9 cellular contexts compared by ENCODE assay signal in the genomic region with DNA sequence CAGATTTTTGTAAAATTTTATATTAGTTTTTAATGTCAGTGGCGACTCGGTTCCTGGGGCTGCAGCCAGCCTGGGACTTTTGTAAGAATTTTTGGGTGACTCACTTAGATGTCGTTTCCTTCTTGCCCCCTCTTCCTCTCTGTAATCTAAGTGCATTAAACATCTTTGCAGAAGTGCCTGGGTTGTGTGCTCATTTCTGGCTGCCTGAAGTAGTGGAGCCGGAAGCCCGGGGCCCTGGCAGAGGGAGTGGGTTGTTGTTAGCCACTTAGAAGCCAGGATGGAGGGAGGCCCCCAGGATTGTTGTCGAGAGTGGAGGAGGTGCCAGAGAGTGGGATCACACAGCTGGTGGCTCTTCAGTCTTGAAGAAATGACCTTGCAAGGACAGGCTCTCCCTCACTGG. TPM values are rescaled to one million over a fixed set of nuclear protein-coding genes. Genes with fewer than 3 reads are reported as not detected.
DNase-seq lines count a peak whose midpoint lies in the region; ATAC-seq, FAIRE-seq and TF ChIP-seq lines count a peak whose summit lies in the region.
"Had no signal": no experiment of that assay in that cellular context is flagged by ENCODE, and none has a peak within 500 bp of the region (broad histone marks: within the 10 kb centered on the region; RNA-seq: fewer than 3 reads in every experiment).

No MANE protein-coding gene starts in this region.

- H3K4me3 ChIP-seq in GM12878: no peak overlapping the region
- H3K4me3 ChIP-seq in lung: no peak overlapping the region
- H3K4me3 ChIP-seq in upper lobe of right lung: no peak overlapping the region
- H3K4me3 ChIP-seq: pancreas had no signal

- no peaks in the 10 kb centered on the region for H3K9me3 Mint-ChIP-seq in activated T-cell treated with anti-CD3 and anti-CD28 coated beads, Interleukin-2, amount 50 U/mL, for 24 hours

- POLR2A ChIA-PET in GM12878 (lab: Charles Lee): interaction anchor here (0.5 kb wide), 1 partner anchor 30 kb away, joined by 5 read pairs; no protein-coding TSS in a partner anchor

- no TSS peak for BruUV-seq in GM12878 (replicated peaks; lab: Mats Ljungman, UMichigan)

- CTCF ChIA-PET in GM12878 (lab: Yijun Ruan, JAX): no interaction called here

- WGBS in GM12878 (ENCODE audit: insufficient coverage, insufficient replicate concordance, low lambda C conversion rate, missing lambda C conversion rate): 1% methylated on average over 6 of the region's 6 CpGs
- WGBS in lung, 2 donors: 4 to 10% methylated on average over 6 of the region's 6 CpGs

- TF ChIP-seq POLR2A in GM12878 (IDR thresholded peaks at IDR 0.05; ENCODE audit: low read depth, low read length): no peak

- SMC1A ChIA-PET in GM12878 (lab: Charles Lee; ENCODE audit: uncharacterized antibody, unreplicated experiment): interaction anchor here (1.0 kb wide), 1 partner anchor 24 kb away, joined by 3 read pairs; no protein-coding TSS in a partner anchor

- no peak overlapping the region for H2AFZ ChIP-seq in GM12878 (ENCODE audit: control insufficient read depth, low read depth, low read length)

- TF ChIP-seq EP300 in GM12878 (IDR thresholded peaks at IDR 0.05; ENCODE audit: borderline replicate concordance in 1 of 2, control insufficient read depth in 1 of 2, low read depth in 2 of 2, low read length in 2 of 2): no peak

- H3K27me3 ChIP-seq in GM12878 (replicated peaks in 1 of 2; ENCODE audit: control insufficient read depth in 2 of 2, insufficient read depth in 2 of 2, low read length in 1 of 2) (no peaks in the 10 kb centered on the region), lung (ENCODE audit: control insufficient read depth, insufficient read depth) (no peaks in the 10 kb centered on the region), upper lobe of right lung (no peaks in the 10 kb centered on the region)
- H3K27me3 ChIP-seq: pancreas had no signal

- H3K27me3 Mint-ChIP-seq in activated T-cell treated with anti-CD3 and anti-CD28 coated beads, Interleukin-2, amount 50 U/mL, for 24 hours: no peaks in the 10 kb centered on the region

- no peak overlapping the region for H3K4me2 ChIP-seq in GM12878 (ENCODE audit: control insufficient read depth, insufficient read depth)

- peaks cover 8% of the 10 kb centered on the region for H3K36me3 Mint-ChIP-seq in activated T-cell treated with anti-CD3 and anti-CD28 coated beads, Interleukin-2, amount 50 U/mL, for 24 hours (ENCODE audit: low read depth)

- intact Hi-C loops in GM12878 (cut with micrococcal nuclease; ENCODE audit: unreplicated experiment): no loop called here
- intact Hi-C loops in upper lobe of right lung (cut with DNase I): no loop called here

- peaks cover 50% of the 10 kb centered on the region for H3K4me1 Mint-ChIP-seq in activated T-cell treated with anti-CD3 and anti-CD28 coated beads, Interleukin-2, amount 50 U/mL, for 24 hours (ENCODE audit: low read depth)

- H3K36me3 ChIP-seq in GM12878 (ENCODE audit: control insufficient read depth in 2 of 2, insufficient read depth in 2 of 2, low read length in 1 of 2) (no peaks in the 10 kb centered on the region; a peak in 1 of 4 replicates), lung (ENCODE audit: control insufficient read depth in 2 of 2, insufficient read depth in 2 of 2, low read length in 2 of 2) (peaks cover 0 to 6% of the 10 kb centered on the region in 2 donors), upper lobe of right lung (peaks cover 7% of the 10 kb centered on the region)

- no peak for FAIRE-seq in GM12878 (lab: Jason Lieb, UNC)
- FAIRE-seq: pancreas had no signal

- DNase-seq in activated T-cell treated with anti-CD3 and anti-CD28 coated beads, Interleukin-2, amount 50 U/mL, for 24 hours: peak; percentile 55
- no peak for DNase-seq in activated T-cell treated with anti-CD3 and anti-CD28 coated beads, Interleukin-2, amount 50 U/mL, for 1 hour
- DNase-seq in GM12878 (ENCODE audit: low read depth, low spot score) (no peak), lung (ENCODE audit: low spot score) (peak; percentile 61), upper lobe of right lung (peak; percentile 82), NCI-H1092 (lab: John Stamatoyannopoulos, UW) (no peak)

- H3K9me3 ChIP-seq in GM12878 (replicated peaks; ENCODE audit: control insufficient read depth, insufficient read depth, low read length) (no peaks in the 10 kb centered on the region), lung (ENCODE audit: control insufficient read depth in 2 of 2, insufficient read depth in 1 of 2, low read length in 1 of 2) (no peaks in the 10 kb centered on the region), upper lobe of right lung (no peaks in the 10 kb centered on the region)
- H3K9me3 ChIP-seq: pancreas had no signal

- TF ChIP-seq CTCF in GM12878 (IDR thresholded peaks at IDR 0.05 in 2 of 3, conservative IDR thresholded peaks at IDR 0.05 in 1 of 3; ENCODE audit: control insufficient read depth in 2 of 3, extremely low read depth in 1 of 3, insufficient read depth in 1 of 3, low read depth in 3 of 3, low read length in 3 of 3) (no peak), lung (IDR thresholded peaks at IDR 0.05; ENCODE audit: control extremely low read depth, extremely low read depth) (no peak), upper lobe of right lung (IDR thresholded peaks at IDR 0.05) (no peak)

- H3K4me3 Mint-ChIP-seq in activated T-cell treated with anti-CD3 and anti-CD28 coated beads, Interleukin-2, amount 50 U/mL, for 24 hours: peak overlapping the region; percentile 36

- H3K4me1 ChIP-seq in GM12878 (ENCODE audit: control insufficient read depth, insufficient read depth, low read length) (no peaks in the 10 kb centered on the region), lung (ENCODE audit: control insufficient read depth in 2 of 2, insufficient read depth in 2 of 2, low read length in 2 of 2) (peaks cover 16 to 39% of the 10 kb centered on the region in 2 donors), upper lobe of right lung (peaks cover 55% of the 10 kb centered on the region)
- H3K4me1 ChIP-seq: pancreas had no signal

- in situ Hi-C loops in GM12878 (cut with MboI): no loop called here

- H3K27ac ChIP-seq in GM12878 (ENCODE audit: control insufficient read depth, insufficient read depth) (no peak overlapping the region), lung (ENCODE audit: low read depth in 1 of 2, low read length in 1 of 2) (peak overlapping the region; percentile 52 to 90), upper lobe of right lung (peak overlapping the region; percentile 72)
- H3K27ac ChIP-seq: pancreas had no signal

- peak overlapping the region; percentile 87 for H3K27ac Mint-ChIP-seq in activated T-cell treated with anti-CD3 and anti-CD28 coated beads, Interleukin-2, amount 50 U/mL, for 24 hours

- RAD21 ChIA-PET in GM12878 (lab: Charles Lee; ENCODE audit: unreplicated experiment): interaction anchor here (0.6 kb wide), 1 partner anchor 571 kb away, joined by 3 read pairs; no protein-coding TSS in a partner anchor

- no peak overlapping the region for H3K9ac ChIP-seq in GM12878 (ENCODE audit: control insufficient read depth, insufficient read depth, low read length)

- no peak for TF ChIP-seq RAD21 in GM12878 (IDR thresholded peaks at IDR 0.05; ENCODE audit: insufficient read depth, low read depth, low read length)

- H4K20me1 ChIP-seq in GM12878 (ENCODE audit: control insufficient read depth, insufficient read depth): no peaks in the 10 kb centered on the region

- H3K79me2 ChIP-seq in GM12878 (ENCODE audit: control insufficient read depth, insufficient read depth, low read length): no peaks in the 10 kb centered on the region

- ATAC-seq in GM12878: peak; percentile 56
- ATAC-seq in lung (ENCODE audit: insufficient read depth, low FRiP score): peak; percentile 37
- ATAC-seq in upper lobe of right lung: peak; percentile 77
- ATAC-seq in GM18861 (IDR thresholded peaks at IDR 0.05; ENCODE audit: unreplicated experiment): no peak
- ATAC-seq in HG02938 (IDR thresholded peaks at IDR 0.05; ENCODE audit: unreplicated experiment): no peak

TF ChIP-seq in GM12878, 131 proteins besides CTCF, POLR2A, EP300 and RAD21:
- TF ChIP-seq RB1 (IDR thresholded peaks at IDR 0.05; ENCODE audit: borderline replicate concordance): no peak
- no peak for TF ChIP-seq CEBPB (IDR thresholded peaks at IDR 0.05; ENCODE audit: borderline replicate concordance in 1 of 2, low read depth in 2 of 2, low read length in 2 of 2)
- TF ChIP-seq NFIC (IDR thresholded peaks at IDR 0.05; ENCODE audit: low read depth, low read length): no peak
- TF ChIP-seq JUNB (IDR thresholded peaks at IDR 0.05): no peak
- no peak for TF ChIP-seq HDGF (IDR thresholded peaks at IDR 0.05)
- no peak for TF ChIP-seq SIX5 (IDR thresholded peaks at IDR 0.05; ENCODE audit: low read depth, low read length, severe bottlenecking)
- no peak for TF ChIP-seq STAT3 (IDR thresholded peaks at IDR 0.05; ENCODE audit: low read depth, low read length)
- no peak for TF ChIP-seq RCOR1 (conservative IDR thresholded peaks at IDR 0.05; ENCODE audit: low read depth, low read length)
TF ChIP-seq in GM12878: peak in this region for 0.

RNA-seq across cellular contexts. Expression of gene TRIM8, which starts 11.0 kb away (rescaled TPM):
- total RNA-seq in GM12878 (2013; cell fraction: nucleolus; rRNA removed): 58.5 and 70.9 TPM in 2 replicates
- total RNA-seq in GM12878 (2014; rRNA removed): 18.7 and 19.0 TPM in 2 replicates
- 13.5 and 15.9 TPM in 2 replicates for total RNA-seq in GM12878 (2014; rRNA removed; fragmentation: Illumina TruSeq; extraction: Trizol)
- 44.2 and 53.2 TPM in 2 replicates for total RNA-seq in GM12878 (2021)
- polyA plus RNA-seq in GM12878 (2011; ENCODE audit: low read depth): 17.0 TPM
- polyA plus RNA-seq in GM12878 (2011; rRNA removed): 16.6 and 26.9 TPM in 2 replicates
- 27.7 and 28.2 TPM in 2 replicates for polyA plus RNA-seq in GM12878 (2011; cell fraction: cytosol; rRNA removed)
- 52.8 and 58.6 TPM in 2 replicates for polyA plus RNA-seq in GM12878 (2011; cell fraction: nucleus; rRNA removed)
- polyA plus RNA-seq in GM12878 (2012): 33.3 and 66.7 TPM in 2 replicates
- 9.9 and 22.4 TPM in 2 replicates for polyA plus RNA-seq in GM12878 (2014; fragmentation: Illumina TruSeq; extraction: Trizol)
- polyA plus RNA-seq in GM12878 (2014; fragmentation: Nextera tagmentation; extraction: Ambion mirVana): 1 to 10 TPM; 7.9 to 9.5 TPM
- polyA plus RNA-seq in GM12878 (2014; rRNA removed): 33.5 and 37.5 TPM in 2 replicates
- 10 to 100 TPM; 27.3 to 27.6 TPM for polyA plus RNA-seq in GM12878 (2016; fragmentation: Nextera tagmentation; extraction: Ambion mirVana)
- 15.7 and 25.1 TPM in 2 replicates for polyA minus RNA-seq in GM12878 (2011; rRNA and poly(A)+ RNA removed)
- polyA minus RNA-seq in GM12878 (2011; cell fraction: cytosol; rRNA and poly(A)+ RNA removed): 13.5 and 20.3 TPM in 2 replicates
- polyA minus RNA-seq in GM12878 (2011; cell fraction: nucleus; rRNA and poly(A)+ RNA removed): 18.7 and 35.3 TPM in 2 replicates
- total RNA-seq in lung: 100 to 1,000 TPM; 136 to 173 TPM
- 100 to 1,000 TPM in 1 of 2 donors, 10 to 100 TPM in 1; 81.5 to 104 TPM for polyA plus RNA-seq in lung
- total RNA-seq in upper lobe of right lung: 146 TPM

Comparison
In these comparisons a context has a peak if more than half of its experiments do, and no peak if none do; other contexts are left out.
1. DNase-seq: peak in activated T-cell treated with anti-CD3 and anti-CD28 coated beads, Interleukin-2, amount 50 U/mL, for 24 hours (single experiment), lung (single experiment) and upper lobe of right lung (single experiment); none in activated T-cell treated with anti-CD3 and anti-CD28 coated beads, Interleukin-2, amount 50 U/mL, for 1 hour (single experiment), GM12878 (single experiment) and NCI-H1092 (single experiment).
2. ATAC-seq: peak in GM12878 (single experiment), lung (single experiment) and upper lobe of right lung (single experiment); none in GM18861 (single experiment) and HG02938 (single experiment).